ENCODE assay signal across 14 cellular contexts in genomic region chr3:156037356-156037755, GRCh38.
A peak's percentile ranks its signal among the peaks of the same experiment; 100 is the strongest.
DNase-seq lines count a peak whose midpoint lies in the region; ATAC-seq lines count a peak whose summit lies in the region.
"Had no signal": no experiment of that assay in that cellular context is flagged by ENCODE, and none has a peak within 500 bp of the region (broad histone marks: within the 10 kb centered on the region; RNA-seq: fewer than 3 reads in every experiment).

No MANE protein-coding gene starts in this region.

- no peak for ATAC-seq in GM21390 (IDR thresholded peaks at IDR 0.05; ENCODE audit: unreplicated experiment)
- ATAC-seq in GM18520 (IDR thresholded peaks at IDR 0.05; ENCODE audit: unreplicated experiment), result no peak
- no peak for ATAC-seq in GM19467 (IDR thresholded peaks at IDR 0.05; ENCODE audit: unreplicated experiment)
- ATAC-seq: activated T-helper 17 cell treated with anti-CD3 and anti-CD28 coated beads, Interleukin-2, amount 50 U/mL, for 72 hours; lower lobe of right lung; WTC11 had no signal

- peak overlapping the region; percentile 35 for H3K27ac ChIP-seq in layer of hippocampus (ENCODE audit: low read depth, low read length)
- H3K27ac ChIP-seq: lower lobe of right lung, thyroid gland had no signal

- peak; percentile 65 for DNase-seq in DMS53 treated with DMSO at 0.1 percent for 48 hours (lab: John Stamatoyannopoulos, UW; ENCODE audit: unreplicated experiment)
- DNase-seq in NCI-H1930 (lab: John Stamatoyannopoulos, UW), result peak; percentile 74 to 78
- DNase-seq in NCI-H748 treated with DMSO at 0.1 percent for 48 hours (lab: John Stamatoyannopoulos, UW), result peak; percentile 83
- no peak for DNase-seq in LoVo (ENCODE audit: low spot score)
- DNase-seq: dermis blood vessel endothelial cell, lower lobe of right lung, T-helper 2 cell had no signal

- H3K27me3 ChIP-seq in layer of hippocampus (ENCODE audit: control insufficient read depth, insufficient read depth, low read length), result no peaks in the 10 kb centered on the region
- H3K27me3 ChIP-seq: thyroid gland had no signal
